1 cellular context compared by ENCODE assay signal in genomic region chr11:67464411-67465189, GRCh38.
TF ChIP-seq lines count a peak whose summit lies in the region.

No MANE protein-coding gene starts in this region.

TF ChIP-seq in K562, 482 proteins besides CTCF, POLR2A, EP300 and RAD21 (continued from another document):
- TF ChIP-seq MGA (IDR thresholded peaks at IDR 0.05): peak; percentile 86
- 0 out of 2 replicates have a peak, but pooled peaks have one; percentile 26 for TF ChIP-seq ETS1 (conservative IDR thresholded peaks at IDR 0.05; ENCODE audit: control insufficient read depth, low read depth, low read length)
- TF ChIP-seq MAX (CRISPR knock-in tag; IDR thresholded peaks at IDR 0.05): peak; percentile 3; the same call in 1 of the 2 replicates
- peak; percentile 90 for TF ChIP-seq RBFOX2 (IDR thresholded peaks at IDR 0.05; ENCODE audit: low read depth, low read length)
- peak; percentile 77; the same call in 1 of the 2 replicates for TF ChIP-seq PHF8 (IDR thresholded peaks at IDR 0.05; ENCODE audit: borderline replicate concordance, low read length)
